8 cellular contexts compared by ENCODE assay signal in genomic region chr15:67543348-67543718, GRCh38. TPM values are rescaled to one million over a fixed set of nuclear protein-coding genes. Genes with fewer than 3 reads are reported as not detected.
A peak's percentile ranks its signal among the peaks of the same experiment; 100 is the strongest.
DNase-seq lines count a peak whose midpoint lies in the region; FAIRE-seq lines count a peak whose summit lies in the region.

No MANE protein-coding gene starts in this region.

- H3K4me1 ChIP-seq in BLaER1 treated with 17β-estradiol and CSF1 and Interleukin-3, amounts not matched to agents 10 nM and 100 nM, result peaks cover 37 to 50% (median 49%) of the 10 kb centered on the region in 10 experiments
- H3K4me1 ChIP-seq in mesenchymal stem cell (ENCODE audit: control insufficient read depth, insufficient read depth, low read depth, low read length), result peaks cover 14% of the 10 kb centered on the region

- no peak overlapping the region for H2BK15ac ChIP-seq in mesenchymal stem cell (ENCODE audit: low read depth, poor library complexity, severe bottlenecking)

- H2BK120ac ChIP-seq in mesenchymal stem cell (ENCODE audit: low read depth, low read length), result no peak overlapping the region

- peaks cover 0 to 4% (median 0%) of the 10 kb centered on the region in 11 experiments; a peak in 4 of 22 replicates for H4K20me1 ChIP-seq in BLaER1 treated with 17β-estradiol and CSF1 and Interleukin-3, amounts not matched to agents 10 nM and 100 nM

- peak overlapping the region; percentile 85 to 99 (median 93) for H3K4me2 ChIP-seq in BLaER1 treated with 17β-estradiol and CSF1 and Interleukin-3, amounts not matched to agents 10 nM and 100 nM
- peak overlapping the region; percentile 65 for H3K4me2 ChIP-seq in mesenchymal stem cell (ENCODE audit: low read length, poor library complexity, severe bottlenecking)

- peak; percentile 38 for DNase-seq in M059J (ENCODE audit: low read depth)
- DNase-seq in mesenchymal stem cell, result peak; percentile 23
- peak; percentile 23 for DNase-seq in urothelium cell line (ENCODE audit: low spot score)
- no peak for DNase-seq in activated CD4-positive, CD25-positive, alpha-beta regulatory T cell treated with anti-CD3 and anti-CD28 coated beads, Interleukin-2, amount 50 U/mL, for 72 hours
- no peak for DNase-seq in activated CD4-positive, alpha-beta T cell treated with anti-CD3 and anti-CD28 coated beads, Interleukin-2, amount 50 U/mL, for 4 hours
- DNase-seq in activated CD8-positive, alpha-beta memory T cell treated with anti-CD3 and anti-CD28 coated beads, Interleukin-2, amount 50 U/mL, for 4 hours, result no peak

- peak overlapping the region; percentile 85 to 95 (median 92) for H3K9ac ChIP-seq in BLaER1 treated with 17β-estradiol and CSF1 and Interleukin-3, amounts not matched to agents 10 nM and 100 nM
- peak overlapping the region; percentile 98 for H3K9ac ChIP-seq in mesenchymal stem cell (ENCODE audit: low read length)

- H3K14ac ChIP-seq in mesenchymal stem cell (ENCODE audit: low read length in 2 of 2), result peak overlapping the region in 1 of 2 experiments; percentile 36

- peak; percentile 9 for FAIRE-seq in urothelium cell line (lab: Jason Lieb, UNC)

- H3K27me3 ChIP-seq in BLaER1 treated with 17β-estradiol and CSF1 and Interleukin-3, amounts not matched to agents 10 nM and 100 nM, result no peaks in the 10 kb centered on the region
- no peaks in the 10 kb centered on the region for H3K27me3 ChIP-seq in mesenchymal stem cell (ENCODE audit: control insufficient read depth in 1 of 2, insufficient read depth in 1 of 2, low read length in 2 of 2)

- peak overlapping the region; percentile 79 to 91 (median 84) for H3K4me3 ChIP-seq in BLaER1 treated with 17β-estradiol and CSF1 and Interleukin-3, amounts not matched to agents 10 nM and 100 nM
- peak overlapping the region; percentile 88 to 98 for H3K4me3 ChIP-seq in mesenchymal stem cell (ENCODE audit: insufficient read depth in 1 of 2, low read depth in 1 of 2, low read length in 2 of 2)

- H2BK5ac ChIP-seq in mesenchymal stem cell (ENCODE audit: low read depth, low read length, poor library complexity, severe bottlenecking), result no peak overlapping the region

- H3K18ac ChIP-seq in mesenchymal stem cell (ENCODE audit: low read depth in 1 of 2, low read length in 2 of 2), result no peak overlapping the region

- peak overlapping the region in 1 of 2 experiments; percentile 24 for H3K4ac ChIP-seq in mesenchymal stem cell (ENCODE audit: low read depth in 1 of 2, low read length in 2 of 2)

- H2BK12ac ChIP-seq in mesenchymal stem cell (ENCODE audit: low read length in 2 of 2), result peak overlapping the region in 1 of 2 experiments; percentile 61

- no peak overlapping the region for H3K23ac ChIP-seq in mesenchymal stem cell (ENCODE audit: low read length in 2 of 2)

- no peaks in the 10 kb centered on the region for H3K9me3 ChIP-seq in BLaER1 treated with 17β-estradiol and CSF1 and Interleukin-3, amounts not matched to agents 10 nM and 100 nM (replicated peaks in 1 of 11)
- H3K9me3 ChIP-seq in mesenchymal stem cell (ENCODE audit: control insufficient read depth, low read length), result no peaks in the 10 kb centered on the region

- no peak overlapping the region for H4K91ac ChIP-seq in mesenchymal stem cell (ENCODE audit: low read length)

- no peak overlapping the region for H2AK5ac ChIP-seq in mesenchymal stem cell (ENCODE audit: low read length, severe bottlenecking)

- peaks cover 25% of the 10 kb centered on the region for H3K79me1 ChIP-seq in mesenchymal stem cell (replicated peaks; ENCODE audit: low read length, poor library complexity, severe bottlenecking)

- peak overlapping the region; percentile 89 for H2AFZ ChIP-seq in mesenchymal stem cell (ENCODE audit: low read depth, low read length)

- H4K8ac ChIP-seq in mesenchymal stem cell (ENCODE audit: low read length), result peak overlapping the region; percentile 93

- WGBS in mesenchymal stem cell, result 29% methylated on average over 7 of the region's 7 CpGs

- H3K36me3 ChIP-seq in BLaER1 treated with 17β-estradiol and CSF1 and Interleukin-3, amounts not matched to agents 10 nM and 100 nM, result peaks cover 10 to 29% (median 14%) of the 10 kb centered on the region in 11 experiments; a peak in 17 of 22 replicates
- H3K36me3 ChIP-seq in mesenchymal stem cell (ENCODE audit: control insufficient read depth in 1 of 2, insufficient read depth in 2 of 2, low read depth in 1 of 2, low read length in 2 of 2), result peaks cover 6 to 20% of the 10 kb centered on the region in 2 experiments

- peak overlapping the region; percentile 81 to 92 (median 88); a peak in 20 of 22 replicates for H3K27ac ChIP-seq in BLaER1 treated with 17β-estradiol and CSF1 and Interleukin-3, amounts not matched to agents 10 nM and 100 nM
- H3K27ac ChIP-seq in cingulate gyrus (ENCODE audit: low read depth, low read length) (peak overlapping the region; percentile 55), mesenchymal stem cell (ENCODE audit: low read length, poor library complexity, severe bottlenecking) (no peak overlapping the region)

RNA-seq across cellular contexts. Expression of gene MAP2K5, which starts 0.8 kb away (rescaled TPM):
- total RNA-seq in M059J (2014; rRNA removed; shearing (Covaris generic)), result 5.5 and 18.0 TPM in 2 replicates
- polyA plus RNA-seq in mesenchymal stem cell (2013, experiment 1 of 2), result 14.1 TPM
- polyA plus RNA-seq in mesenchymal stem cell (2013, experiment 2 of 2), result 13.7 TPM

RNA-seq across cellular contexts. Expression of gene C15orf61, which starts 22.4 kb away (rescaled TPM):
- 2.9 and 4.1 TPM in 2 replicates for total RNA-seq in M059J (2014; rRNA removed; shearing (Covaris generic))
- polyA plus RNA-seq in mesenchymal stem cell (2013, experiment 1 of 2), result 3.9 TPM
- polyA plus RNA-seq in mesenchymal stem cell (2013, experiment 2 of 2), result 4.9 TPM

Comparison
In these comparisons a context has a peak if more than half of its experiments do, and no peak if none do; other contexts are left out.
1. DNase-seq: peak in M059J (single experiment), mesenchymal stem cell (single experiment) and urothelium cell line (single experiment); none in activated CD4-positive, CD25-positive, alpha-beta regulatory T cell treated with anti-CD3 and anti-CD28 coated beads, Interleukin-2, amount 50 U/mL, for 72 hours (single experiment), activated CD4-positive, alpha-beta T cell treated with anti-CD3 and anti-CD28 coated beads, Interleukin-2, amount 50 U/mL, for 4 hours (0 of 2) and activated CD8-positive, alpha-beta memory T cell treated with anti-CD3 and anti-CD28 coated beads, Interleukin-2, amount 50 U/mL, for 4 hours (single experiment).